In genomic region chr1:178579095-178579494, GRCh38 we compare ENCODE assay signal across 20 cellular contexts.
"Had no signal": no experiment of that assay in that cellular context is flagged by ENCODE, and none has a peak within 500 bp of the region (broad histone marks: within the 10 kb centered on the region; RNA-seq: fewer than 3 reads in every experiment).

No MANE protein-coding gene starts in this region.

- H3K9me3 ChIP-seq: adrenal gland, gastrocnemius medialis, suprapubic skin, vagina had no signal

- H3K36me3 Mint-ChIP-seq: activated naive CD4-positive, alpha-beta T cell treated with anti-CD3 and anti-CD28 coated beads, Interleukin-2, amount 50 U/mL, for 24 hours had no signal

- H3K4me1 Mint-ChIP-seq: activated naive CD4-positive, alpha-beta T cell treated with anti-CD3 and anti-CD28 coated beads, Interleukin-2, amount 50 U/mL, for 24 hours; stimulated activated naive CD8-positive, alpha-beta T cell treated with anti-CD3 and anti-CD28 coated beads, Interleukin-15, amount 100 ng/mL, for 72 hours had no signal

- H3K36me3 ChIP-seq: adrenal gland, gastrocnemius medialis, suprapubic skin, vagina had no signal

- H3K4me3 Mint-ChIP-seq: activated naive CD4-positive, alpha-beta T cell treated with anti-CD3 and anti-CD28 coated beads, Interleukin-2, amount 50 U/mL, for 24 hours; stimulated activated naive CD8-positive, alpha-beta T cell treated with anti-CD3 and anti-CD28 coated beads, Interleukin-15, amount 100 ng/mL, for 72 hours had no signal

- H3K4me1 ChIP-seq: adrenal gland, suprapubic skin, vagina had no signal

- H3K27me3 Mint-ChIP-seq: activated naive CD4-positive, alpha-beta T cell treated with anti-CD3 and anti-CD28 coated beads, Interleukin-2, amount 50 U/mL, for 24 hours had no signal

- H3K9me3 Mint-ChIP-seq: activated naive CD4-positive, alpha-beta T cell treated with anti-CD3 and anti-CD28 coated beads, Interleukin-2, amount 50 U/mL, for 24 hours; stimulated activated naive CD8-positive, alpha-beta T cell treated with anti-CD3 and anti-CD28 coated beads, Interleukin-15, amount 100 ng/mL, for 72 hours had no signal

- H3K27ac Mint-ChIP-seq: activated naive CD4-positive, alpha-beta T cell treated with anti-CD3 and anti-CD28 coated beads, Interleukin-2, amount 50 U/mL, for 24 hours; progenitor cell of endocrine pancreas; stimulated activated naive CD8-positive, alpha-beta T cell treated with anti-CD3 and anti-CD28 coated beads, Interleukin-15, amount 100 ng/mL, for 72 hours had no signal

- H3K4me3 ChIP-seq: adrenal gland, gastrocnemius medialis, lung, suprapubic skin, vagina had no signal

- ATAC-seq: esophagus mucosa; gastrocnemius medialis; stimulated activated naive CD8-positive, alpha-beta T cell treated with anti-CD3 and anti-CD28 coated beads, Interleukin-15, amount 100 ng/mL, for 72 hours had no signal

- DNase-seq: activated CD4-positive, alpha-beta T cell treated with anti-CD3 and anti-CD28 coated beads for 1 hour; activated gamma-delta T cell; adrenal gland; effector CD4-positive, alpha-beta T cell; gastrocnemius medialis; head of caudate nucleus; midbrain; occipital lobe; stimulated activated CD4-positive, alpha-beta T cell treated with anti-CD3 and anti-CD28 coated beads, Interleukin-12 subunit alpha, Interleukin-12 subunit beta, amount 100 ng/mL, for 4 hours; stimulated activated CD4-positive, alpha-beta T cell treated with anti-CD3 and anti-CD28 coated beads, Interleukin-1b, Interleukin-23, amount 100 ng/mL, for 48 hours; stimulated activated CD8-positive, alpha-beta memory T cell treated with anti-CD3 and anti-CD28 coated beads, Interleukin-4, amount 100 ng/mL, for 48 hours; stimulated activated naive CD8-positive, alpha-beta T cell treated with anti-CD3 and anti-CD28 coated beads, Interleukin-15, amount 100 ng/mL, for 72 hours; trophoblast cell had no signal

- H3K27me3 ChIP-seq: adrenal gland, gastrocnemius medialis, suprapubic skin, vagina had no signal

- H3K27ac ChIP-seq: adrenal gland, gastrocnemius medialis, suprapubic skin, vagina, VCaP had no signal
